ENCODE assay signal across 8 cellular contexts in the genomic region with DNA sequence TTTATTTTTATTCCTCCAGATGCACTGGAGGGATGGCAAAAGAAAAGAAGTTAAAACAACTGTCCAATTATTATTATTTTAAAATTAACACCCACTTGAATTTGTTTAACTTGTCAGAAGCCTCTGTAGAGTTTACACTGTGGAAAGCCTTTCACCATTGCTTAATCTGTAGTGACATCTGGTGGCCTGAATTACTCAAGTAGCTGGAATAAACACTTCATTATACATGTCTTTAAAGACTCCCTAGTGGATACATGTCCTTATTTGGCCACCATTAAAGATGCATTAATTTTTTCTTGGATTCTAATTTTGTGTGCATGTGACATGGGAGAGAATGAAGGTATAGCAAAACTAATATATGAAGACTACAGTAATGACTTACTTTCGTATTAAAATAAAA.
DNase-seq lines count a peak whose midpoint lies in the region; ATAC-seq and TF ChIP-seq lines count a peak whose summit lies in the region.

No MANE protein-coding gene starts in this region.

- peak; percentile 90 for DNase-seq in DMS53 (lab: John Stamatoyannopoulos, UW)
- peak; percentile 76 for DNase-seq in NCI-H526 treated with DMSO at 0.1 percent for 48 hours (lab: John Stamatoyannopoulos, UW)
- no peak for DNase-seq in endodermal cell
- DNase-seq in neural progenitor cell (ENCODE audit: low spot score) = peak; percentile 62
- no peak for DNase-seq in activated gamma-delta T cell (lab: John Stamatoyannopoulos, UW)
- no peak for DNase-seq in activated naive CD4-positive, alpha-beta T cell treated with anti-CD3 and anti-CD28 coated beads, Interleukin-2, amount 50 U/mL, for 16 hours
- DNase-seq in natural killer cell treated with Interleukin-12 subunit alpha and Interleukin-12 subunit beta and Interleukin-15 and Interleukin-18, amount 100 ng/mL, for 72 hours (ENCODE audit: low spot score) = no peak

- no peaks in the 10 kb centered on the region for H3K27me3 Mint-ChIP-seq in endodermal cell (ENCODE audit: insufficient read depth)
- H3K27me3 Mint-ChIP-seq in neural progenitor cell (ENCODE audit: insufficient read depth, low read depth) = no peaks in the 10 kb centered on the region
- no peaks in the 10 kb centered on the region for H3K27me3 Mint-ChIP-seq in natural killer cell treated with Interleukin-12 subunit alpha and Interleukin-12 subunit beta and Interleukin-15 and Interleukin-18, amount 100 ng/mL, for 72 hours

- H3K36me3 Mint-ChIP-seq in endodermal cell (ENCODE audit: low read depth) (no peaks in the 10 kb centered on the region), neural progenitor cell (no peaks in the 10 kb centered on the region)
- H3K36me3 Mint-ChIP-seq in natural killer cell treated with Interleukin-12 subunit alpha and Interleukin-12 subunit beta and Interleukin-15 and Interleukin-18, amount 100 ng/mL, for 72 hours = no peaks in the 10 kb centered on the region

- H3K9ac ChIP-seq in endodermal cell (ENCODE audit: extremely low read depth, low read length, poor library complexity, severe bottlenecking) (no peak overlapping the region), neural progenitor cell (no peak overlapping the region)

- H3K36me3 ChIP-seq in endodermal cell (ENCODE audit: control insufficient read depth, insufficient read depth, low read length) = no peaks in the 10 kb centered on the region
- H3K36me3 ChIP-seq in neural progenitor cell = no peaks in the 10 kb centered on the region

- H3K9me3 Mint-ChIP-seq in endodermal cell (no peaks in the 10 kb centered on the region), neural progenitor cell (no peaks in the 10 kb centered on the region)
- peaks cover 7% of the 10 kb centered on the region for H3K9me3 Mint-ChIP-seq in natural killer cell treated with Interleukin-12 subunit alpha and Interleukin-12 subunit beta and Interleukin-15 and Interleukin-18, amount 100 ng/mL, for 72 hours

- H3K4me1 Mint-ChIP-seq in endodermal cell = peaks cover 17% of the 10 kb centered on the region
- H3K4me1 Mint-ChIP-seq in neural progenitor cell = peaks cover 23% of the 10 kb centered on the region
- no peaks in the 10 kb centered on the region for H3K4me1 Mint-ChIP-seq in natural killer cell treated with Interleukin-12 subunit alpha and Interleukin-12 subunit beta and Interleukin-15 and Interleukin-18, amount 100 ng/mL, for 72 hours (ENCODE audit: low read depth in 2 of 2)

- WGBS in endodermal cell (ENCODE audit: insufficient coverage in 1 of 2, insufficient read length in 1 of 2), 2 experiments = no CpG with 5 or more reads among the region's 1 CpG

- H3K4me2 ChIP-seq in neural progenitor cell = no peak overlapping the region

- H3K4me1 ChIP-seq in endodermal cell (ENCODE audit: control insufficient read depth, insufficient read depth, low read length) = no peaks in the 10 kb centered on the region
- no peaks in the 10 kb centered on the region for H3K4me1 ChIP-seq in neural progenitor cell

- H3K4me3 ChIP-seq in endodermal cell (ENCODE audit: low read length) (no peak overlapping the region), neural progenitor cell (no peak overlapping the region)

- H2AFZ ChIP-seq in neural progenitor cell (replicated peaks) = no peak overlapping the region

- H4K20me1 ChIP-seq in neural progenitor cell (ENCODE audit: low read depth) = no peaks in the 10 kb centered on the region

- TF ChIP-seq CTCF in endodermal cell (conservative IDR thresholded peaks at IDR 0.05) (peak; percentile 86), neural progenitor cell (IDR thresholded peaks at IDR 0.05) (peak; percentile 77)

- H3K9me3 ChIP-seq in endodermal cell (ENCODE audit: control insufficient read depth, low read length) = no peaks in the 10 kb centered on the region
- no peaks in the 10 kb centered on the region for H3K9me3 ChIP-seq in neural progenitor cell (ENCODE audit: low read depth)

- H3K79me2 ChIP-seq in neural progenitor cell (ENCODE audit: low read depth) = no peaks in the 10 kb centered on the region

- no peaks in the 10 kb centered on the region for H3K27me3 ChIP-seq in endodermal cell (ENCODE audit: control insufficient read depth, insufficient read depth, low read length, poor library complexity, severe bottlenecking)
- no peaks in the 10 kb centered on the region for H3K27me3 ChIP-seq in neural progenitor cell

- no peak overlapping the region for H3K27ac Mint-ChIP-seq in endodermal cell
- H3K27ac Mint-ChIP-seq in neural progenitor cell = no peak overlapping the region
- no peak overlapping the region for H3K27ac Mint-ChIP-seq in natural killer cell treated with Interleukin-12 subunit alpha and Interleukin-12 subunit beta and Interleukin-15 and Interleukin-18, amount 100 ng/mL, for 72 hours

- H3K4me3 Mint-ChIP-seq in endodermal cell = no peak overlapping the region
- H3K4me3 Mint-ChIP-seq in neural progenitor cell = no peak overlapping the region
- H3K4me3 Mint-ChIP-seq in natural killer cell treated with Interleukin-12 subunit alpha and Interleukin-12 subunit beta and Interleukin-15 and Interleukin-18, amount 100 ng/mL, for 72 hours = no peak overlapping the region

- H3F3A ChIP-seq in neural progenitor cell (ENCODE audit: low read depth) = no peaks in the 10 kb centered on the region

- peak; percentile 60 for ATAC-seq in HG02798 (IDR thresholded peaks at IDR 0.05; ENCODE audit: poor library complexity, unreplicated experiment)
- ATAC-seq in natural killer cell treated with Interleukin-12 subunit alpha and Interleukin-12 subunit beta and Interleukin-15 and Interleukin-18, amount 100 ng/mL, for 72 hours = no peak

- no peak overlapping the region for H3K27ac ChIP-seq in endodermal cell (ENCODE audit: low read depth, low read length)
- no peak overlapping the region for H3K27ac ChIP-seq in neural progenitor cell

Comparison
In these comparisons a context has a peak if more than half of its experiments do, and no peak if none do; other contexts are left out.
1. DNase-seq: peak in DMS53 (single experiment), NCI-H526 treated with DMSO at 0.1 percent for 48 hours (single experiment) and neural progenitor cell (single experiment); none in endodermal cell (single experiment), activated gamma-delta T cell (single experiment), activated naive CD4-positive, alpha-beta T cell treated with anti-CD3 and anti-CD28 coated beads, Interleukin-2, amount 50 U/mL, for 16 hours (single experiment) and natural killer cell treated with Interleukin-12 subunit alpha and Interleukin-12 subunit beta and Interleukin-15 and Interleukin-18, amount 100 ng/mL, for 72 hours (single experiment).